Comparison of ENCODE assay signal across 25 cellular contexts in genomic region chr9:135552021-135552697, GRCh38. TPM values are rescaled to one million over a fixed set of nuclear protein-coding genes. Genes with fewer than 3 reads are reported as not detected.
"Had no signal": no experiment of that assay in that cellular context is flagged by ENCODE, and none has a peak within 500 bp of the region (broad histone marks: within the 10 kb centered on the region; RNA-seq: fewer than 3 reads in every experiment).

No MANE protein-coding gene starts in this region.

- ATAC-seq: esophagus mucosa; gastrocnemius medialis; left lung; naive thymus-derived CD8-positive, alpha-beta T cell; stimulated activated memory B cell treated with anti-CD40 and anti-IgM and Interleukin-4, amounts not matched to agents 10 μg/mL and 1 μg/mL and 100 μg/mL, for 72 hours had no signal

- H3K27ac ChIP-seq: epithelial cell of prostate, gastrocnemius medialis, left lung, parathyroid adenoma, prostate gland, right atrium auricular region, sigmoid colon, transverse colon had no signal

- H2AFZ ChIP-seq: parathyroid adenoma had no signal

- H3K4me1 ChIP-seq: gastrocnemius medialis, left lung, parathyroid adenoma, prostate gland, right atrium auricular region, sigmoid colon, transverse colon had no signal

- H3K9me3 ChIP-seq: gastrocnemius medialis, left lung, prostate gland, right atrium auricular region, sigmoid colon, transverse colon had no signal

- H3K4me3 ChIP-seq: gastrocnemius medialis, left lung, prostate gland, right atrium auricular region, sigmoid colon, transverse colon had no signal

- DNase-seq: cerebellar nuclear complex; cortex of kidney; effector CD4-positive, alpha-beta T cell; foreskin fibroblast; gastrocnemius medialis; kidney; left lung; naive thymus-derived CD8-positive, alpha-beta T cell; sigmoid colon; stimulated activated CD4-positive, alpha-beta T cell treated with anti-CD3 and anti-CD28 coated beads, Interleukin-4, amount 100 ng/mL, for 4 hours; transverse colon had no signal

- H3K36me3 ChIP-seq: gastrocnemius medialis, left lung, prostate gland, right atrium auricular region, sigmoid colon, transverse colon had no signal

- H3K27me3 ChIP-seq: gastrocnemius medialis, right atrium auricular region, sigmoid colon, transverse colon had no signal

- H3K9ac ChIP-seq: parathyroid adenoma had no signal

RNA-seq across cellular contexts. Expression of gene OBP2A, which starts 6.2 kb away (rescaled TPM):
- total RNA-seq: dermis microvascular lymphatic vessel endothelial cell; esophagus mucosa; gastrocnemius medialis; glomerular endothelial cell; kidney; left lung; lung microvascular endothelial cell; myocyte; naive thymus-derived CD8-positive, alpha-beta T cell; omental fat pad; right atrium auricular region; sigmoid colon; skeletal muscle tissue; transverse colon; urinary bladder had no signal
- polyA plus RNA-seq: naive thymus-derived CD8-positive, alpha-beta T cell; sigmoid colon; urinary bladder had no signal

RNA-seq across cellular contexts. Expression of gene PAEP, which starts 9.4 kb away (rescaled TPM):
- total RNA-seq: dermis microvascular lymphatic vessel endothelial cell; esophagus mucosa; gastrocnemius medialis; glomerular endothelial cell; kidney; left lung; lung microvascular endothelial cell; myocyte; naive thymus-derived CD8-positive, alpha-beta T cell; omental fat pad; right atrium auricular region; sigmoid colon; skeletal muscle tissue; transverse colon; urinary bladder had no signal
- polyA plus RNA-seq: naive thymus-derived CD8-positive, alpha-beta T cell; sigmoid colon; urinary bladder had no signal

RNA-seq across cellular contexts. Expression of gene LCN1, which starts 30.9 kb away (rescaled TPM):
- total RNA-seq: dermis microvascular lymphatic vessel endothelial cell; esophagus mucosa; gastrocnemius medialis; glomerular endothelial cell; kidney; left lung; lower leg skin; lung microvascular endothelial cell; myocyte; naive thymus-derived CD8-positive, alpha-beta T cell; omental fat pad; prostate gland; right atrium auricular region; sigmoid colon; skeletal muscle tissue; transverse colon; urinary bladder had no signal
- polyA plus RNA-seq: naive thymus-derived CD8-positive, alpha-beta T cell; urinary bladder had no signal
